ENCODE assay signal across 10 cellular contexts in the genomic region with DNA sequence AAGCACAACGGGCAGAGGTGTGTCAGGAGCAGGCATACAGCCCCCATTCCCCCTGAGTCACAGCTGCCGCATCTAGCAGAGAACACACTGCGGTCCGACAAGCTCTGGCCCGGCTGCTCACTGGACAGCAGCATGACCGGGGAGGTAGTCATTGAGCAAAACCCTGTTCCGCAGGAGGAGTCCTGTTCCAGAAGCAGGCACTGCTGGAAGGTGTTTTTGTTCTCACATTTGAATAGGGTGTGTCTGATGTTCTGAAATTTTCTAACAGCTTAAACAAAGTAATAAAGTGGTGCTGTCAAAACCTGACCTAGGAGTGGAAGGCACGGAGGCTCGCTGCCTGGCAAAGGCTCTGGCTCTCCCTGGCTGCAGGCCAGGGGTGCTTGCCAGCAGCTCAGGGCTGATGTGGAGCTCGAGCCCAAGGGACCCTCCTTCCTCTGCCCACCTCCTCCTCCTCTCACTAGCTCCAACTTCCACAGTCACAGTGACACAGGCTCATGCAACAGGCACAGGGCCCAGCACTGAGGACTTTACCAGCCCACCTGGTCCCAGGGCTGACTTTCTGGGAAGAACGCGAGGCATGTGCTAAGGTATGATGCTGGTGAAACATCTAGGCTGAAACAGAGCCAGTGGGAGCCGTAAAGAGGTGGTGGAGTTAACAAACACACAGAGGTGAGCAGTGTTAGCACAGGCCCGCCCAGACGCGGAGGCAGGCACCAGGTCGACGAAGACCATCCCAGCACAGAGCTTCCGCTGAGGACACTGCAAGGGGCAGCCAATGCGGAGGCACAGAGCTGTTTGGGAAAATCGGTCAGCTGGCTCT.
DNase-seq lines count a peak whose midpoint lies in the region; ATAC-seq, FAIRE-seq and TF ChIP-seq lines count a peak whose summit lies in the region.
"Had no signal": no experiment of that assay in that cellular context is flagged by ENCODE, and none has a peak within 500 bp of the region (broad histone marks: within the 10 kb centered on the region; RNA-seq: fewer than 3 reads in every experiment).

No MANE protein-coding gene starts in this region.

- H3K18ac ChIP-seq in trophoblast cell (ENCODE audit: low read length) = no peak overlapping the region

- WGBS in trophoblast cell (ENCODE audit: extremely low coverage, insufficient coverage, insufficient read length) = no CpG with 5 or more reads among the region's 21 CpGs

- H2BK12ac ChIP-seq in trophoblast cell (ENCODE audit: low read length) = no peak overlapping the region

- no peaks in the 10 kb centered on the region for H3K79me1 ChIP-seq in trophoblast cell (ENCODE audit: low read length)

- H3K4me3 Mint-ChIP-seq in CD14-positive monocyte = no peak overlapping the region

- H3K4me1 ChIP-seq in trophoblast cell (ENCODE audit: control insufficient read depth in 1 of 2, insufficient read depth in 2 of 2, low read length in 2 of 2) = peaks cover 0 to 3% of the 10 kb centered on the region in 2 experiments

- DNase-seq in CD14-positive monocyte (ENCODE audit: low spot score) = no peak
- DNase-seq in NCI-H226 = peak; percentile 47
- DNase-seq in epithelial cell of proximal tubule (ENCODE audit: low read depth) = peak; percentile 58
- peak; percentile 61 to 66 for DNase-seq in trophoblast cell
- no peak for DNase-seq in D721Med (ENCODE audit: insufficient read length, low spot score)
- no peak for DNase-seq in hepatic stellate cell (ENCODE audit: low spot score)
- DNase-seq: NCI-H524 treated with DMSO at 0.1 percent for 48 hours had no signal

- H4K91ac ChIP-seq in trophoblast cell (ENCODE audit: low read depth, low read length) = no peak overlapping the region

- no peak overlapping the region for H2BK5ac ChIP-seq in trophoblast cell (ENCODE audit: low read depth, low read length, poor library complexity)

- peaks cover 16% of the 10 kb centered on the region for H3K4me1 Mint-ChIP-seq in CD14-positive monocyte

- intact Hi-C loops in CD14-positive monocyte (cut with micrococcal nuclease) = no loop called here

- H3K36me3 Mint-ChIP-seq in CD14-positive monocyte = peaks cover 65 to 75% of the 10 kb centered on the region in 2 donors

- no peak overlapping the region for H4K12ac ChIP-seq in trophoblast cell (ENCODE audit: low read depth, low read length)

- no peak overlapping the region for H3K4me3 ChIP-seq in epithelial cell of proximal tubule (ENCODE audit: low read depth, low read length)
- H3K4me3 ChIP-seq in trophoblast cell (ENCODE audit: low read depth, low read length) = no peak overlapping the region
- H3K4me3 ChIP-seq: ovary had no signal

- H3K23ac ChIP-seq in trophoblast cell (ENCODE audit: low read length) = no peak overlapping the region

- no peaks in the 10 kb centered on the region for H3K27me3 ChIP-seq in trophoblast cell (ENCODE audit: insufficient read depth, low read length)
- H3K27me3 ChIP-seq: ovary had no signal

- no peak overlapping the region for H3K9ac ChIP-seq in trophoblast cell (ENCODE audit: low read length)

- no peak overlapping the region for H3K4me2 ChIP-seq in trophoblast cell (ENCODE audit: low read length)

- H3K79me2 ChIP-seq in trophoblast cell (ENCODE audit: control insufficient read depth, insufficient read depth, low read length, poor library complexity) = no peaks in the 10 kb centered on the region

- H3K27ac ChIP-seq in trophoblast cell (ENCODE audit: low read depth, low read length) = no peak overlapping the region
- H3K27ac ChIP-seq: ovary had no signal

- H3K27me3 Mint-ChIP-seq in CD14-positive monocyte (ENCODE audit: low read depth in 3 of 3) = peaks cover 0 to 7% (median 3%) of the 10 kb centered on the region in 3 donors

- no peak overlapping the region for H2AFZ ChIP-seq in trophoblast cell (ENCODE audit: insufficient read depth, low read length, poor library complexity)

- H3K27ac Mint-ChIP-seq in CD14-positive monocyte = peak overlapping the region in 5 of 7 donors; percentile 10 to 77 (median 43)

- H2BK120ac ChIP-seq in trophoblast cell (ENCODE audit: insufficient read depth, low read length, poor library complexity) = no peak overlapping the region

- no peak overlapping the region for H3K14ac ChIP-seq in trophoblast cell (ENCODE audit: low read length)

- no peak for FAIRE-seq in D721Med (lab: Jason Lieb, UNC)

- peaks cover 62 to 72% of the 10 kb centered on the region in 2 experiments for H3K36me3 ChIP-seq in trophoblast cell (ENCODE audit: control insufficient read depth in 1 of 2, insufficient read depth in 2 of 2, low read length in 2 of 2)
- H3K36me3 ChIP-seq: ovary had no signal

- H3K4ac ChIP-seq in trophoblast cell (ENCODE audit: low read depth, low read length) = no peak overlapping the region

- TF ChIP-seq CTCF in CD14-positive monocyte (IDR thresholded peaks at IDR 0.05) (no peak), epithelial cell of proximal tubule (conservative IDR thresholded peaks at IDR 0.05; ENCODE audit: low read depth, low read length) (no peak), D721Med (IDR thresholded peaks at IDR 0.05; ENCODE audit: insufficient read depth, missing control alignments) (no peak)

- no peak for ATAC-seq in GM21717 (IDR thresholded peaks at IDR 0.05; ENCODE audit: unreplicated experiment)
- no peak for ATAC-seq in GM19455 (IDR thresholded peaks at IDR 0.05; ENCODE audit: unreplicated experiment)

- no peak overlapping the region for H2AK5ac ChIP-seq in trophoblast cell (ENCODE audit: low read length)

- H3K9me3 ChIP-seq in trophoblast cell (ENCODE audit: insufficient read depth, low read depth, low read length) = no peaks in the 10 kb centered on the region
- H3K9me3 ChIP-seq: ovary had no signal

- H3K9me3 Mint-ChIP-seq in CD14-positive monocyte = no peaks in the 10 kb centered on the region

- no peak overlapping the region for H4K8ac ChIP-seq in trophoblast cell (ENCODE audit: low read depth, low read length)

Comparison
In these comparisons a context has a peak if more than half of its experiments do, and no peak if none do; other contexts are left out.
1. DNase-seq: peak in NCI-H226 (single experiment), epithelial cell of proximal tubule (single experiment) and trophoblast cell (2 of 2); none in CD14-positive monocyte (single experiment), D721Med (single experiment) and hepatic stellate cell (single experiment).